In the genomic region with DNA sequence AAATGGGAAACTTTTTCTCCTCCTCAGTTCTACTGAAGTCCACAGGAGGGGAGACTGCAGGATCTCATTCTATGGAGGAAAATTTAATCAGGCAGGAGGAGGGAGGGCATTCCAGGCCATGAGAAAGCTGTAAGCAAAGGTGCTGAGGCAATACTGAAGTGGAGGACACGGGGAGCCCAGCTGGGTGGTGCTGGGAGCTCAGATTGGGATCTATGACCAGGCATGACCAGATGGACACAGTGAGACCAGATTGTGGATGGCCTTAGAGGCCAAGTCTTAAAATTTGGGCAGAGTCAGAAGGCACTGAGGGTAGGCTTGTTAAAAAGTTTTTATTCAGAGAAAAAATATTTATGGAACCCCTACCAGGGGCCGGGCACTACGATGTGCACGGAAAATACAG, we compare ENCODE assay signal across 33 cellular contexts. TPM values are rescaled to one million over a fixed set of nuclear protein-coding genes. Genes with fewer than 3 reads are reported as not detected.
"Had no signal": no experiment of that assay in that cellular context is flagged by ENCODE, and none has a peak within 500 bp of the region (broad histone marks: within the 10 kb centered on the region; RNA-seq: fewer than 3 reads in every experiment).

No MANE protein-coding gene starts in this region.

- H3K27ac ChIP-seq: dorsolateral prefrontal cortex, epithelial cell of prostate, foreskin keratinocyte, gastroesophageal sphincter, heart left ventricle, lower lobe of right lung, prostate gland, right atrium auricular region, testis, tibial artery, upper lobe of left lung had no signal

- H3K36me3 Mint-ChIP-seq: mesothelial cell of epicardium; natural killer cell treated with Interleukin-12 subunit alpha and Interleukin-12 subunit beta and Interleukin-15 and Interleukin-18, amount 100 ng/mL, for 72 hours; stimulated activated memory B cell treated with anti-CD40 and anti-IgM and Interleukin-4, amounts not matched to agents 10 μg/mL and 1 μg/mL and 100 μg/mL, for 72 hours had no signal

- H3K27me3 ChIP-seq: testis had no signal

- H3K27ac Mint-ChIP-seq: endodermal cell; mesothelial cell of epicardium; naive B cell; natural killer cell treated with Interleukin-12 subunit alpha and Interleukin-12 subunit beta and Interleukin-15 and Interleukin-18, amount 100 ng/mL, for 72 hours; stimulated activated memory B cell treated with anti-CD40 and anti-IgM and Interleukin-4, amounts not matched to agents 10 μg/mL and 1 μg/mL and 100 μg/mL, for 72 hours had no signal

- FAIRE-seq: islet of Langerhans, urothelium cell line had no signal

- H3K4me3 ChIP-seq: dorsolateral prefrontal cortex, gastroesophageal sphincter, heart left ventricle, lower lobe of right lung, mucosa of descending colon, prostate gland, right atrium auricular region, testis, tibial artery, upper lobe of left lung had no signal

- H3K9me3 ChIP-seq: gastroesophageal sphincter, heart left ventricle, lower lobe of right lung, mucosa of descending colon, prostate gland, right atrium auricular region, testis, tibial artery, upper lobe of left lung had no signal

- DNase-seq: cortex of kidney; dorsolateral prefrontal cortex; effector CD4-positive, alpha-beta T cell; endodermal cell; foreskin keratinocyte; heart left ventricle; hippocampal formation; kidney glomerular epithelial cell; left colon; left ventricle myocardium superior; lower lobe of right lung; mucosa of descending colon; naive B cell; nucleus accumbens; stimulated activated CD4-positive, alpha-beta T cell treated with anti-CD3 and anti-CD28 coated beads, Interleukin-2, amount 100 ng/mL, for 24 hours; stimulated activated CD4-positive, alpha-beta T cell treated with anti-CD3 and anti-CD28 coated beads, Interleukin-4, amount 100 ng/mL, for 24 hours; stimulated activated naive CD8-positive, alpha-beta T cell treated with anti-CD3 and anti-CD28 coated beads, Interleukin-15, Interleukin-2, amounts not matched to agents 100 U/mL and 50 U/mL, for 24 hours; substantia nigra; testis; tibial artery; upper lobe of left lung had no signal

- H3K36me3 ChIP-seq: gastroesophageal sphincter, heart left ventricle, lower lobe of right lung, prostate gland, right atrium auricular region, tibial artery, upper lobe of left lung had no signal

- ATAC-seq: esophagus mucosa; foreskin keratinocyte; gastroesophageal sphincter; heart left ventricle; left colon; left ventricle myocardium superior; lower lobe of right lung; mucosa of descending colon; natural killer cell treated with Interleukin-12 subunit alpha and Interleukin-12 subunit beta and Interleukin-15 and Interleukin-18, amount 100 ng/mL, for 72 hours; sciatic nerve; stimulated activated memory B cell treated with anti-CD40 and anti-IgM and Interleukin-4, amounts not matched to agents 10 μg/mL and 1 μg/mL and 100 μg/mL, for 72 hours; stimulated activated naive CD8-positive, alpha-beta T cell treated with anti-CD3 and anti-CD28 coated beads, Interleukin-15, Interleukin-2, amounts not matched to agents 100 U/mL and 50 U/mL, for 24 hours had no signal

- H3K4me1 ChIP-seq: foreskin keratinocyte, prostate gland, testis had no signal

- H3K4me3 Mint-ChIP-seq: central memory CD8-positive, alpha-beta T cell; endodermal cell; mesothelial cell of epicardium; naive B cell; natural killer cell treated with Interleukin-12 subunit alpha and Interleukin-12 subunit beta and Interleukin-15 and Interleukin-18, amount 100 ng/mL, for 72 hours; stimulated activated memory B cell treated with anti-CD40 and anti-IgM and Interleukin-4, amounts not matched to agents 10 μg/mL and 1 μg/mL and 100 μg/mL, for 72 hours had no signal

- H3K9me3 Mint-ChIP-seq: central memory CD8-positive, alpha-beta T cell; endodermal cell; mesothelial cell of epicardium; naive B cell; natural killer cell treated with Interleukin-12 subunit alpha and Interleukin-12 subunit beta and Interleukin-15 and Interleukin-18, amount 100 ng/mL, for 72 hours; stimulated activated memory B cell treated with anti-CD40 and anti-IgM and Interleukin-4, amounts not matched to agents 10 μg/mL and 1 μg/mL and 100 μg/mL, for 72 hours had no signal

RNA-seq across cellular contexts. Expression of a gene that starts 3.5 kb away (rescaled TPM):
- total RNA-seq: foreskin keratinocyte had no signal
- polyA plus RNA-seq: foreskin keratinocyte had no signal
